5 cellular contexts compared by ENCODE assay signal in the genomic region with DNA sequence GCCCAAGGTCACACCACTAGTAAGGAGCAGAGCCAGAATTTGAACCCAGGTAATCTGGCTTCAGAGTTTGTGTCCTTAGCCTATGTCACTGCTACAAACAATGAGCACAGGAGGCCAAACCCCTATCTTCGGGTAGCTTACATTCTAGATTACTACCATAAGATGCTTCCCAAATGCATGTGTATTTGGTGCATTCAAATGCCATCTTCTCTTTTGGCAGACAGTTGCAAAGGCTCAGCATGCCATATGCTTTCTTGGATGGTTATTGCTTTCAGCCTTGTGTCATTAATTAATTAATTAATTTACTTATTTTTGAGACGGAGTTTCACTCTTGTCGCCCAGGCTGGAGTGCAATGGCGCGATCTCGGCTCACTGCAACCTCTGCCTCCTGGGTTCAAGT.
"Had no signal": no experiment of that assay in that cellular context is flagged by ENCODE, and none has a peak within 500 bp of the region (broad histone marks: within the 10 kb centered on the region; RNA-seq: fewer than 3 reads in every experiment).

No MANE protein-coding gene starts in this region.

- DNase-seq: IMR-90, KBM-7, KG1 had no signal

- ATAC-seq: HepG2, K562 had no signal
